ENCODE assay signal across 12 cellular contexts in the genomic region with DNA sequence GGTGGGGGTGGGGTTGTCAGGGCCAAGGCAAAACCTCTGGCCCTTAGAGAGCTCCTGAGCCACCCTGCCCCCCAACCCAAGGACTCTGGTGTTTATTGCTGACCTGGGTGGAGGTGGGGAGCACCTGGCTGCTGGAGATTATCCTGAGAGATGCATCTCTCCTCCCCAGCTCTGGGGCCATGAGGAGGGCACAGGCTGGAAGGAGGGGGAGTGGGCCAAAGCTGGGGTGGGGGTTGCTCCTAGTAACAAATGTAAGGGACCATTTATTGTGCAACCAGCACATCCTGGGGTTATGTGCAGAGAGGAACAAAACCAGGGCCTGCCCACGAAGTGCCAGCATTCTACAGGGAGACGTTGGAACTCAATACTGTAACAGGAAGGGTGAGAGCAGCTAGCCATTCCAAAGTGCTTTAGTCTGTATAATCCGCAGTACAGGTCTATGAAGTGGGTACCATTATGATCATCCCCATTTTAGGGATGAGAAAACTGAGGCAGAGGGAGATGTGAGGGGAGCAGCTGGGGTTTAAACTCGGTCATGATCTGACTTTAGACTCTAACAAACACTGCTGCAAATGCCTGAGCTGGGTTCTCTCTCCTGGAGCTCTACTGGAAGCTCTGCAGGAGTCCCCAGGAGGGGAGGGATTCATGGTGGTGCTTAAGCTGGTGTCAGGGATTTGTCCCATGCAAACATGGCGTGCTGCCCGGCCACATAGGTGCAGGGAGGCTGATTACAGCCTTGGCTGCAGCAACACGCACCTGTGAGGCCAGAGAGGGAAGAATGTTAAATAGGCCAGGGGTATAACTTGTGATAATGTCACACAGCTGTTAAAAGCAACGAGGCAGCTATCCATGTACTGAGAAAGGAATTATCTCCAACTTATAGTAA. TPM values are rescaled to one million over a fixed set of nuclear protein-coding genes. Genes with fewer than 3 reads are reported as not detected.
A peak's percentile ranks its signal among the peaks of the same experiment; 100 is the strongest.
DNase-seq lines count a peak whose midpoint lies in the region; ATAC-seq and TF ChIP-seq lines count a peak whose summit lies in the region.
"Had no signal": no experiment of that assay in that cellular context is flagged by ENCODE, and none has a peak within 500 bp of the region (broad histone marks: within the 10 kb centered on the region; RNA-seq: fewer than 3 reads in every experiment).

No MANE protein-coding gene starts in this region.

- H3K9me3 ChIP-seq in OCI-LY1 (ENCODE audit: low read length) (no peaks in the 10 kb centered on the region), esophagus squamous epithelium (no peaks in the 10 kb centered on the region), testis (no peaks in the 10 kb centered on the region), PC-9 (ENCODE audit: insufficient read depth, low read depth) (no peaks in the 10 kb centered on the region)
- H3K9me3 ChIP-seq: colonic mucosa had no signal

- H3K27me3 Mint-ChIP-seq in activated T-cell treated with anti-CD3 and anti-CD28 coated beads, Interleukin-2, amount 50 U/mL, for 4 hours (ENCODE audit: low read depth): no peaks in the 10 kb centered on the region

- CTCF ChIA-PET in PC-9 (lab: Charles Lee): interaction anchor here (0.6 to 0.7 kb wide), 2 partner anchors 42 to 184 kb away, joined by 3 read pairs; no protein-coding TSS in a partner anchor

- no peaks in the 10 kb centered on the region for H4K20me1 ChIP-seq in OCI-LY1 (ENCODE audit: insufficient read depth, low read length)
- no peaks in the 10 kb centered on the region for H4K20me1 ChIP-seq in PC-9 (ENCODE audit: insufficient read depth)

- intact Hi-C loops in esophagus squamous epithelium (cut with DNase I) (loop anchor here (10.0 kb wide), 1 partner anchor 98 kb away; no protein-coding TSS in a partner anchor), testis (cut with DNase I; ENCODE audit: low total_unique reads) (no loop called here), PC-9 (cut with micrococcal nuclease; ENCODE audit: unreplicated experiment) (no loop called here)

- POLR2A ChIA-PET in PC-9 (lab: Charles Lee; ENCODE audit: unreplicated experiment): interaction anchor here (0.7 kb wide), 1 partner anchor 179 kb away, joined by 5 read pairs; no protein-coding TSS in a partner anchor

- no peak for ATAC-seq in activated T-cell treated with anti-CD3 and anti-CD28 coated beads, Interleukin-2, amount 50 U/mL, for 4 hours
- no peak for ATAC-seq in GM21528 (IDR thresholded peaks at IDR 0.05; ENCODE audit: low FRiP score, unreplicated experiment)
- no peak for ATAC-seq in HG03469 (IDR thresholded peaks at IDR 0.05; ENCODE audit: unreplicated experiment)

- H3K4me3 Mint-ChIP-seq in activated T-cell treated with anti-CD3 and anti-CD28 coated beads, Interleukin-2, amount 50 U/mL, for 4 hours: peak overlapping the region; percentile 80

- H3K4me3 ChIP-seq in OCI-LY1 (ENCODE audit: low read depth, low read length, poor library complexity, severe bottlenecking): no peak overlapping the region
- H3K4me3 ChIP-seq in esophagus squamous epithelium: no peak overlapping the region
- H3K4me3 ChIP-seq in testis: no peak overlapping the region
- no peak overlapping the region for H3K4me3 ChIP-seq in PC-9

- H3F3A ChIP-seq in OCI-LY1 (ENCODE audit: insufficient read depth, low read length) (no peaks in the 10 kb centered on the region), PC-9 (ENCODE audit: insufficient read depth, low read depth) (no peaks in the 10 kb centered on the region)

- H3K4me2 ChIP-seq in OCI-LY1 (ENCODE audit: low read length) (0 out of 2 replicates have a peak overlapping the region, but pooled peaks have one; percentile 81), PC-9 (no peak overlapping the region)

- H3K36me3 Mint-ChIP-seq in activated T-cell treated with anti-CD3 and anti-CD28 coated beads, Interleukin-2, amount 50 U/mL, for 4 hours (ENCODE audit: insufficient read depth): no peaks in the 10 kb centered on the region

- peak overlapping the region; percentile 31; the same call in 1 of the 2 replicates for H3K9ac ChIP-seq in OCI-LY1 (ENCODE audit: low read length)

- no TSS peak for BruUV-seq in PC-9 (replicated peaks; lab: Mats Ljungman, UMichigan)

- H3K9me2 ChIP-seq in OCI-LY1 (ENCODE audit: low read depth, low read length): no peaks in the 10 kb centered on the region
- H3K9me2 ChIP-seq in PC-9 (ENCODE audit: insufficient read depth): no peaks in the 10 kb centered on the region

- H2AFZ ChIP-seq in OCI-LY1 (ENCODE audit: low read length): no peak overlapping the region
- no peak overlapping the region for H2AFZ ChIP-seq in PC-9

- H3K27me3 ChIP-seq in OCI-LY1 (ENCODE audit: insufficient read depth, low read length) (no peaks in the 10 kb centered on the region), esophagus squamous epithelium (peaks cover 0 to 11% (median 0%) of the 10 kb centered on the region in 4 donors), testis (no peaks in the 10 kb centered on the region), PC-9 (ENCODE audit: insufficient read depth, low read depth) (no peaks in the 10 kb centered on the region)
- H3K27me3 ChIP-seq: colonic mucosa had no signal

- DNase-seq in activated T-cell treated with anti-CD3 and anti-CD28 coated beads, Interleukin-2, amount 50 U/mL, for 4 hours: no peak
- no peak for DNase-seq in activated T-cell treated with anti-CD3 and anti-CD28 coated beads, Interleukin-2, amount 50 U/mL, for 48 hours
- DNase-seq in esophagus squamous epithelium (lab: John Stamatoyannopoulos, UW): no peak
- DNase-seq in testis: no peak
- DNase-seq in PC-9: no peak
- DNase-seq: colonic mucosa, mesenchymal stem cell, NCI-H1092, NCI-H526 treated with DMSO at 0.1 percent for 48 hours had no signal

- TF ChIP-seq POLR2A in esophagus squamous epithelium (IDR thresholded peaks at IDR 0.05): no peak
- TF ChIP-seq POLR2A in testis (IDR thresholded peaks at IDR 0.05): no peak

- H3K4me1 Mint-ChIP-seq in activated T-cell treated with anti-CD3 and anti-CD28 coated beads, Interleukin-2, amount 50 U/mL, for 4 hours (ENCODE audit: low read depth): peaks cover 48% of the 10 kb centered on the region

- no peaks in the 10 kb centered on the region for H3K79me2 ChIP-seq in OCI-LY1 (ENCODE audit: insufficient read depth, low read length)
- no peaks in the 10 kb centered on the region for H3K79me2 ChIP-seq in PC-9 (ENCODE audit: low read depth)

- no peaks in the 10 kb centered on the region for H3K9me3 Mint-ChIP-seq in activated T-cell treated with anti-CD3 and anti-CD28 coated beads, Interleukin-2, amount 50 U/mL, for 4 hours

- WGBS in esophagus squamous epithelium, 2 donors: 75 to 82% methylated on average over 8 of the region's 8 CpGs
- WGBS in testis, 2 donors: 72 to 85% methylated on average over 8 of the region's 8 CpGs

- TF ChIP-seq CTCF in OCI-LY1 (IDR thresholded peaks at IDR 0.05; ENCODE audit: low read length) (no peak), esophagus squamous epithelium (IDR thresholded peaks at IDR 0.05) (no peak), testis (IDR thresholded peaks at IDR 0.05) (no peak), PC-9 (conservative IDR thresholded peaks at IDR 0.05) (no peak)

- H3K36me3 ChIP-seq in OCI-LY1 (ENCODE audit: insufficient read depth, low read length) (no peaks in the 10 kb centered on the region), esophagus squamous epithelium (no peaks in the 10 kb centered on the region), testis (ENCODE audit: low read depth, missing control alignments) (no peaks in the 10 kb centered on the region), PC-9 (ENCODE audit: low read depth) (no peaks in the 10 kb centered on the region)
- H3K36me3 ChIP-seq: colonic mucosa had no signal

- H3K27ac ChIP-seq in OCI-LY1 (ENCODE audit: low read depth, low read length, poor library complexity, severe bottlenecking) (peak overlapping the region; percentile 38), esophagus squamous epithelium (peak overlapping the region; percentile 84 to 94 (median 91)), testis (peak overlapping the region; percentile 65 to 66), PC-9 (no peak overlapping the region)

- H3K4me1 ChIP-seq in OCI-LY1 (ENCODE audit: insufficient read depth, low read length, severe bottlenecking) (peaks cover 48% of the 10 kb centered on the region), esophagus squamous epithelium (peaks cover 14 to 56% (median 33%) of the 10 kb centered on the region in 3 donors), testis (peaks cover 34% of the 10 kb centered on the region), PC-9 (replicated peaks; ENCODE audit: insufficient read depth) (peaks cover 16% of the 10 kb centered on the region; the same call in 1 of the 2 replicates)

RNA-seq across cellular contexts. Expression of gene RHBDF2, which starts 1.3 kb away (rescaled TPM):
- 10 to 100 TPM; 29.5 to 37.0 (median 34.3) TPM for total RNA-seq in activated T-cell treated with anti-CD3 and anti-CD28 coated beads, Interleukin-2, amount 50 U/mL, for 4 hours
- total RNA-seq in esophagus squamous epithelium (10 to 100 TPM; 27.0 to 38.5 (median 33.7) TPM), testis (10 to 100 TPM; 26.3 to 30.2 TPM), PC-9 (2021) (39.6 and 51.6 TPM in 2 replicates)
- polyA plus RNA-seq in testis (ENCODE audit: insufficient read depth, low read depth, low replicate concordance): 9.7 TPM

RNA-seq across cellular contexts. Expression of gene CYGB, which starts 34.9 kb away (rescaled TPM):
- not detected for total RNA-seq in activated T-cell treated with anti-CD3 and anti-CD28 coated beads, Interleukin-2, amount 50 U/mL, for 4 hours
- 10 to 100 TPM in 2 of 4 donors, 1 to 10 TPM in 2; 1.3 to 12.8 (median 6.9) TPM for total RNA-seq in esophagus squamous epithelium
- 1 to 10 TPM; 3.4 to 7.2 TPM for total RNA-seq in testis
- polyA plus RNA-seq in testis (ENCODE audit: insufficient read depth, low read depth, low replicate concordance): 9.9 TPM
- total RNA-seq in PC-9 (2021): 0.93 and 1.1 TPM in 2 replicates

RNA-seq across cellular contexts. Expression of gene AANAT, which starts 35.2 kb away (rescaled TPM):
- not detected for total RNA-seq in activated T-cell treated with anti-CD3 and anti-CD28 coated beads, Interleukin-2, amount 50 U/mL, for 4 hours
- total RNA-seq in esophagus squamous epithelium (not detected), testis (1 to 10 TPM; 2.0 to 4.3 TPM), PC-9 (2021) (0.65 TPM in 1 of 2 replicates, not detected in the other)
- polyA plus RNA-seq in testis (ENCODE audit: insufficient read depth, low read depth, low replicate concordance): 4.4 TPM
- total RNA-seq: colonic mucosa had no signal

RNA-seq across cellular contexts. Expression of gene PRCD, which starts 37.3 kb away (rescaled TPM):
- total RNA-seq in activated T-cell treated with anti-CD3 and anti-CD28 coated beads, Interleukin-2, amount 50 U/mL, for 4 hours: not detected
- total RNA-seq in esophagus squamous epithelium (1 to 10 TPM in 2 of 4 donors, under 1 TPM in 1, not detected in 1; 0.73 to 2.5 (median 1.4) TPM), testis (1 to 10 TPM; 3.2 to 3.8 TPM), PC-9 (2021) (2.6 and 2.7 TPM in 2 replicates)
- 4.6 TPM for polyA plus RNA-seq in testis (ENCODE audit: insufficient read depth, low read depth, low replicate concordance)

RNA-seq across cellular contexts. Expression of gene UBE2O, which starts 49.6 kb away (rescaled TPM):
- 10 to 100 TPM; 43.2 to 45.1 (median 45.0) TPM for total RNA-seq in activated T-cell treated with anti-CD3 and anti-CD28 coated beads, Interleukin-2, amount 50 U/mL, for 4 hours
- total RNA-seq in esophagus squamous epithelium (10 to 100 TPM; 11.9 to 19.8 (median 16.3) TPM), testis (10 to 100 TPM; 56.6 to 58.0 TPM), PC-9 (2021) (27.4 and 28.0 TPM in 2 replicates)
- polyA plus RNA-seq in testis (ENCODE audit: insufficient read depth, low read depth, low replicate concordance): 40.6 TPM
